35 cellular contexts compared by ENCODE assay signal in genomic region chr10:98405422-98405821, GRCh38. TPM values are rescaled to one million over a fixed set of nuclear protein-coding genes. Genes with fewer than 3 reads are reported as not detected.
DNase-seq lines count a peak whose midpoint lies in the region; ATAC-seq, FAIRE-seq and TF ChIP-seq lines count a peak whose summit lies in the region.
"Had no signal": no experiment of that assay in that cellular context is flagged by ENCODE, and none has a peak within 500 bp of the region (broad histone marks: within the 10 kb centered on the region; RNA-seq: fewer than 3 reads in every experiment).

No MANE protein-coding gene starts in this region.

- H3K36me3 Mint-ChIP-seq in nephron progenitor cell (ENCODE audit: low read depth) = peaks cover 19% of the 10 kb centered on the region

- intact Hi-C loops in PC-9 (cut with micrococcal nuclease; ENCODE audit: unreplicated experiment) (no loop called here), head of caudate nucleus (cut with DNase I) (no loop called here), stomach (cut with DNase I; ENCODE audit: low total_unique reads) (no loop called here), kidney (cut with DNase I) (no loop called here)

- no peaks in the 10 kb centered on the region for H3K79me2 ChIP-seq in PC-9 (ENCODE audit: low read depth)
- H3K79me2 ChIP-seq: parathyroid adenoma had no signal

- ATAC-seq in HG03135 (IDR thresholded peaks at IDR 0.05; ENCODE audit: unreplicated experiment) (no peak), GM21717 (IDR thresholded peaks at IDR 0.05; ENCODE audit: unreplicated experiment) (no peak)
- ATAC-seq: T-helper 17 cell had no signal

- DNase-seq in AG04450 (ENCODE audit: low read depth, low spot score) = peak; percentile 46
- no peak for DNase-seq in PC-9
- DNase-seq in head of caudate nucleus = peak in 25 of 42 donors; percentile 16 to 72 (median 38)
- DNase-seq in stomach = no peak
- no peak for DNase-seq in kidney
- DNase-seq in nephron progenitor cell = no peak
- DNase-seq: 8988T; activated CD4-positive, alpha-beta T cell treated with anti-CD3 and anti-CD28 coated beads, Interleukin-2, amount 50 U/mL, for 4 hours; activated CD4-positive, CD25-positive, alpha-beta regulatory T cell; activated T-cell treated with anti-CD3 and anti-CD28 coated beads, Interleukin-2, amount 50 U/mL, for 48 hours; AML-193; CD4-positive, alpha-beta T cell; colonic mucosa; DND-41; effector CD8-positive, alpha-beta T cell; GF-D8; mammary epithelial cell; NCI-H1105; NCI-H187 treated with DMSO at 0.1 percent for 48 hours; NCI-H2171; NCI-H510A; SK-N-SH; spleen; stimulated activated CD4-positive, alpha-beta T cell treated with anti-CD3 and anti-CD28 coated beads, Interleukin-2, amount 100 ng/mL, for 24 hours; T-helper 17 cell; tibial artery had no signal

- H3K27me3 ChIP-seq in AG04450 (ENCODE audit: control insufficient read depth, insufficient read depth, low read length) (no peaks in the 10 kb centered on the region), PC-9 (ENCODE audit: insufficient read depth, low read depth) (no peaks in the 10 kb centered on the region), stomach (no peaks in the 10 kb centered on the region)
- H3K27me3 ChIP-seq: cardiac muscle cell, colonic mucosa, right atrium auricular region, spleen, tibial artery had no signal

- TF ChIP-seq EP300 in stomach (IDR thresholded peaks at IDR 0.05) = no peak

- peaks cover 50% of the 10 kb centered on the region for H3K4me1 Mint-ChIP-seq in nephron progenitor cell

- H3K9me3 Mint-ChIP-seq in nephron progenitor cell = no peaks in the 10 kb centered on the region
- H3K9me3 Mint-ChIP-seq: CD4-positive, alpha-beta T cell; stimulated activated naive CD8-positive, alpha-beta T cell treated with anti-CD3 and anti-CD28 coated beads, Interleukin-15, Interleukin-2, amounts not matched to agents 100 ng/mL and 50 ng/mL, for 24 hours had no signal

- H3K4me2 ChIP-seq in PC-9 = peak overlapping the region; percentile 73

- peaks cover 2% of the 10 kb centered on the region for H3K27me3 Mint-ChIP-seq in nephron progenitor cell (ENCODE audit: low read depth, poor library complexity)
- H3K27me3 Mint-ChIP-seq: CD4-positive, alpha-beta T cell; stimulated activated naive CD8-positive, alpha-beta T cell treated with anti-CD3 and anti-CD28 coated beads, Interleukin-15, Interleukin-2, amounts not matched to agents 100 ng/mL and 50 ng/mL, for 24 hours; T-helper 17 cell had no signal

- H3K4me3 Mint-ChIP-seq in nephron progenitor cell = no peak overlapping the region
- H3K4me3 Mint-ChIP-seq: CD4-positive, alpha-beta T cell; stimulated activated naive CD8-positive, alpha-beta T cell treated with anti-CD3 and anti-CD28 coated beads, Interleukin-15, Interleukin-2, amounts not matched to agents 100 ng/mL and 50 ng/mL, for 24 hours had no signal

- no peak overlapping the region for H3K27ac Mint-ChIP-seq in nephron progenitor cell
- H3K27ac Mint-ChIP-seq: CD4-positive, alpha-beta T cell; stimulated activated naive CD8-positive, alpha-beta T cell treated with anti-CD3 and anti-CD28 coated beads, Interleukin-15, Interleukin-2, amounts not matched to agents 100 ng/mL and 50 ng/mL, for 24 hours; T-helper 17 cell had no signal

- CTCF ChIA-PET in AG04450 (lab: Charles Lee) = interaction anchor here (0.5 to 1.6 kb wide), 3 partner anchors 11 to 96 kb away, joined by 3 to 5 read pairs (median 3); no protein-coding TSS in a partner anchor
- CTCF ChIA-PET in PC-9 (lab: Charles Lee) = interaction anchor here (0.6 kb wide), 1 partner anchor 20 kb away, joined by 3 read pairs; no protein-coding TSS in a partner anchor

- H3K27ac ChIP-seq in AG04450 (ENCODE audit: low read depth, low read length) = peak overlapping the region; percentile 89
- peak overlapping the region; percentile 90; the same call in 1 of the 2 replicates for H3K27ac ChIP-seq in PC-9
- H3K27ac ChIP-seq in stomach = peak overlapping the region in 3 of 5 donors; percentile 52 to 84 (median 66)
- H3K27ac ChIP-seq in kidney (ENCODE audit: low read depth in 2 of 2, low read length in 2 of 2) = no peak overlapping the region
- H3K27ac ChIP-seq: parathyroid adenoma, right atrium auricular region, spleen, tibial artery had no signal

- no peaks in the 10 kb centered on the region for H4K20me1 ChIP-seq in PC-9 (ENCODE audit: insufficient read depth)

- no peak for FAIRE-seq in kidney (lab: Jason Lieb, UNC)
- FAIRE-seq: astrocyte, H1, TTC549 had no signal

- H3K9me3 ChIP-seq in AG04450 (ENCODE audit: control insufficient read depth, insufficient read depth, low read length) (no peaks in the 10 kb centered on the region; the same call in 1 of the 2 replicates), PC-9 (ENCODE audit: insufficient read depth, low read depth) (no peaks in the 10 kb centered on the region), stomach (no peaks in the 10 kb centered on the region), kidney (ENCODE audit: control insufficient read depth in 1 of 2, low read length in 2 of 2) (no peaks in the 10 kb centered on the region)
- H3K9me3 ChIP-seq: colonic mucosa, right atrium auricular region, SK-N-SH, spleen, tibial artery had no signal

- no peak overlapping the region for H2AFZ ChIP-seq in PC-9
- H2AFZ ChIP-seq: parathyroid adenoma had no signal

- H3K9ac ChIP-seq in kidney (ENCODE audit: low read length in 2 of 2) = no peak overlapping the region
- H3K9ac ChIP-seq: parathyroid adenoma had no signal

- no peak overlapping the region for H3K4me3 ChIP-seq in AG04450 (ENCODE audit: low read depth, low read length)
- H3K4me3 ChIP-seq in PC-9 = no peak overlapping the region
- no peak overlapping the region for H3K4me3 ChIP-seq in stomach
- H3K4me3 ChIP-seq in kidney (ENCODE audit: low read length in 2 of 2) = no peak overlapping the region
- H3K4me3 ChIP-seq: cardiac muscle cell, colonic mucosa, right atrium auricular region, spleen, tibial artery had no signal

- no TSS peak for BruUV-seq in PC-9 (replicated peaks; lab: Mats Ljungman, UMichigan)

- TF ChIP-seq CTCF in AG04450 (IDR thresholded peaks at IDR 0.05; ENCODE audit: low read depth, low read length) = no peak
- no peak for TF ChIP-seq CTCF in PC-9 (conservative IDR thresholded peaks at IDR 0.05)
- TF ChIP-seq CTCF in stomach (IDR thresholded peaks at IDR 0.05) = no peak
- no peak for TF ChIP-seq CTCF in kidney (IDR thresholded peaks at IDR 0.05; ENCODE audit: borderline replicate concordance, extremely low read depth, insufficient read depth)
- TF ChIP-seq CTCF in nephron progenitor cell (IDR thresholded peaks at IDR 0.05) = no peak

- peaks cover 29% of the 10 kb centered on the region for H3K4me1 ChIP-seq in PC-9 (replicated peaks; ENCODE audit: insufficient read depth)
- peaks cover 0 to 36% (median 21%) of the 10 kb centered on the region in 4 donors for H3K4me1 ChIP-seq in stomach
- H3K4me1 ChIP-seq in kidney (ENCODE audit: control insufficient read depth in 1 of 2, insufficient read depth in 1 of 2, low read depth in 1 of 2, low read length in 2 of 2) = no peaks in the 10 kb centered on the region
- H3K4me1 ChIP-seq: parathyroid adenoma, right atrium auricular region, spleen, tibial artery had no signal

- no peak for TF ChIP-seq POLR2A in stomach (IDR thresholded peaks at IDR 0.05)

- POLR2A ChIA-PET in AG04450 (lab: Yijun Ruan, JAX) = interaction anchor here (0.5 to 1.2 kb wide), 4 partner anchors 9 to 147 kb away, joined by 3 to 5 read pairs (median 4); partner anchors contain the start of gene PYROXD2
- POLR2A ChIA-PET in PC-9 (lab: Charles Lee; ENCODE audit: unreplicated experiment) = no interaction called here

- peaks cover 18% of the 10 kb centered on the region; the same call in 1 of the 2 replicates for H3F3A ChIP-seq in PC-9 (ENCODE audit: insufficient read depth, low read depth)

- 78 to 97% (median 87%) methylated on average over 12 of the region's 12 CpGs for WGBS in stomach, 5 donors

- no peaks in the 10 kb centered on the region for H3K9me2 ChIP-seq in PC-9 (ENCODE audit: insufficient read depth)
- H3K9me2 ChIP-seq: SK-N-SH had no signal

- H3K36me3 ChIP-seq in PC-9 (ENCODE audit: low read depth) = no peaks in the 10 kb centered on the region
- H3K36me3 ChIP-seq in stomach = peaks cover 0 to 10% (median 3%) of the 10 kb centered on the region in 4 donors
- H3K36me3 ChIP-seq in kidney (ENCODE audit: control insufficient read depth in 1 of 2, insufficient read depth in 2 of 2, low read length in 2 of 2) = no peaks in the 10 kb centered on the region
- H3K36me3 ChIP-seq: cardiac muscle cell, colonic mucosa, right atrium auricular region had no signal

RNA-seq across cellular contexts. Expression of gene PYROXD2, which starts 9.6 kb away (rescaled TPM):
- polyA plus RNA-seq in AG04450 (2011; rRNA removed) = 20.3 and 25.6 TPM in 2 replicates
- polyA minus RNA-seq in AG04450 (2011; rRNA and poly(A)+ RNA removed) = 18.5 and 25.2 TPM in 2 replicates
- total RNA-seq in PC-9 (2021) = 28.0 and 28.2 TPM in 2 replicates
- 10 to 100 TPM in 3 of 5 donors, 1 to 10 TPM in 2; 3.5 to 33.5 (median 13.2) TPM for total RNA-seq in stomach
- 1 to 10 TPM; 2.4 to 9.7 (median 3.5) TPM for polyA plus RNA-seq in stomach
- total RNA-seq in kidney = 14.1 TPM
- polyA plus RNA-seq in kidney (ENCODE audit: insufficient read depth, low read depth, low replicate concordance) = 7.8 TPM

RNA-seq across cellular contexts. Expression of gene HPS1, which starts 41.3 kb away (rescaled TPM):
- polyA plus RNA-seq in AG04450 (2011; rRNA removed) (56.7 and 66.2 TPM in 2 replicates), stomach (10 to 100 TPM; 30.7 to 49.8 (median 37.3) TPM), kidney (ENCODE audit: insufficient read depth, low read depth, low replicate concordance) (42.7 TPM)
- polyA minus RNA-seq in AG04450 (2011; rRNA and poly(A)+ RNA removed) = 53.0 and 58.1 TPM in 2 replicates
- total RNA-seq in PC-9 (2021) (43.2 and 47.0 TPM in 2 replicates), stomach (100 to 1,000 TPM in 2 of 5 donors, 10 to 100 TPM in 3; 15.1 to 140 (median 89.1) TPM), kidney (63.3 TPM)

Comparison
In these comparisons a context has a peak if more than half of its experiments do, and no peak if none do; other contexts are left out.
1. DNase-seq: peak in AG04450 (single experiment) and head of caudate nucleus (25 of 42); none in PC-9 (0 of 2), stomach (single experiment), kidney (single experiment) and nephron progenitor cell (single experiment).
2. H3K27ac ChIP-seq: peak in AG04450 (single experiment), PC-9 (single experiment) and stomach (3 of 5); none in kidney (0 of 2).